ENCODE assay signal across 17 cellular contexts in the genomic region with DNA sequence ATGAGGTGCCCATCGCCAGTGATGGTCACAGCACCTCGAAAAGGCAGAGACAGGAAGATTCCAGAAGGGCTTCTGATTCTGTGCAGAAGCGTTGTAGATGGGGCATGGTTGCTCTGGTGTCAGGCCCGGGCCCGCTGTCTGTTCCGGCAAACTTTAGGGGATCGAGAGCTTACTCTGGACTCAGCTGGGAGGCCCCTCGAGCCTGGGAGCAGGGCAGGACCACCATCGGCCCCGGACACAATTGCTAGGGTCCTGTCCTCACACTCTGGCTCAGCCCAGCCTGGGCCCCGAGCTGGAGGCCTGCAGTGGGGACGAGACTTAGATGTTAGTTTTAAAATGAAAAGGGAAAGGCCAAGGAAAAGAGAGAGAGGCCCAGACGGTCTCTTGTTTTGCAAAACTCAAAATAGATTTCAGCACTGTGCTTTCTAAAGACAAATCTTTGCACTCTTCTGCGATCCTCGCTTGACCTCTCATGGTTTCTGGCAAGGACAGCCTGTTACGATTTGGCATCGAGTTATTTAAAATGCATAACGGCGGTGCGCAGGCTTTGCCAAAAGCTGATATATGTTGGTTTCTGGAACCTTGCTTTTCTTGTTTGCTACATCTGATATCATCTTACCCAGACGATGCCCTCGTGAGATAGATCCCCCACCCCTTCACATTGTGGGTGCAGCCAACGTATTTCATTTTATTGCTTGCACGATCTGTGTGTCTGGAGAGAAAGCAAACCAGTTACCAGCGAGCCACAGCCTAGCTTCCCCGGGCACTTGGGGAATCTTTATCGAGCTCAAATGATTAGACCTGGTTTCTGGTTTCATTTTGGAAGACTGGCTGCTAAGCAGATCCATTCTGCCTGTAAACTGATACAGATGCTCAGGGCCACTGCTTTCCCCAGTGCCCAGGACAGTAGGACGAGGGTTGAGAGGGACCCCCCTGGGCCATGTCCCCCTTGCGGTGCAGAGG. TPM values are rescaled to one million over a fixed set of nuclear protein-coding genes. Genes with fewer than 3 reads are reported as not detected.
DNase-seq lines count a peak whose midpoint lies in the region; FAIRE-seq and TF ChIP-seq lines count a peak whose summit lies in the region.
"Had no signal": no experiment of that assay in that cellular context is flagged by ENCODE, and none has a peak within 500 bp of the region (broad histone marks: within the 10 kb centered on the region; RNA-seq: fewer than 3 reads in every experiment).

No MANE protein-coding gene starts in this region.

- WGBS in tibial nerve, 2 donors: 34 to 40% methylated on average over 25 to 29 of the region's 29 CpGs

- no peak for TF ChIP-seq EP300 in neural cell (conservative IDR thresholded peaks at IDR 0.05; ENCODE audit: poor library complexity, severe bottlenecking)
- TF ChIP-seq EP300 in tibial nerve (IDR thresholded peaks at IDR 0.05): no peak

- H3K9ac ChIP-seq in astrocyte (ENCODE audit: low read length) (peak overlapping the region; percentile 18), neural cell (ENCODE audit: low read length) (peak overlapping the region; percentile 2)
- H3K9ac ChIP-seq: BLaER1 treated with 17β-estradiol and CSF1 and Interleukin-3, amounts not matched to agents 10 nM and 100 nM had no signal

- TF ChIP-seq CTCF in astrocyte (IDR thresholded peaks at IDR 0.05; ENCODE audit: insufficient read depth, low read depth, low read length): no peak
- TF ChIP-seq CTCF in fibroblast of the aortic adventitia (IDR thresholded peaks at IDR 0.05; ENCODE audit: insufficient read depth, low read length): no peak
- TF ChIP-seq CTCF in neural cell (IDR thresholded peaks at IDR 0.05; ENCODE audit: poor library complexity, severe bottlenecking): no peak
- TF ChIP-seq CTCF in tibial nerve (IDR thresholded peaks at IDR 0.05): no peak
- no peak for TF ChIP-seq CTCF in foreskin fibroblast (IDR thresholded peaks at IDR 0.05; ENCODE audit: low read depth, low read length)

- H3K79me2 ChIP-seq in astrocyte (ENCODE audit: insufficient read depth, low read length): peaks cover 28% of the 10 kb centered on the region
- H3K79me2 ChIP-seq in neural cell (replicated peaks; ENCODE audit: insufficient read depth, low read length): peaks cover 50% of the 10 kb centered on the region

- TF ChIP-seq RAD21 in neural cell (conservative IDR thresholded peaks at IDR 0.05): no peak

- H3K27me3 ChIP-seq in astrocyte (ENCODE audit: insufficient read depth, low read length) (no peaks in the 10 kb centered on the region), neural cell (ENCODE audit: insufficient read depth, low read depth, low read length) (no peaks in the 10 kb centered on the region), tibial nerve (no peaks in the 10 kb centered on the region)
- H3K27me3 ChIP-seq: neutrophil had no signal

- intact Hi-C loops in activated CD4-positive, alpha-beta memory T cell treated with anti-CD3 and anti-CD28 coated beads for 36 hours (cut with micrococcal nuclease): no loop called here

- H3K36me3 Mint-ChIP-seq in astrocyte (ENCODE audit: low read depth, unreplicated experiment): no peaks in the 10 kb centered on the region
- H3K36me3 Mint-ChIP-seq in activated CD4-positive, alpha-beta memory T cell treated with anti-CD3 and anti-CD28 coated beads for 36 hours: no peaks in the 10 kb centered on the region

- no peaks in the 10 kb centered on the region for H3K9me3 Mint-ChIP-seq in astrocyte (ENCODE audit: unreplicated experiment)
- no peaks in the 10 kb centered on the region for H3K9me3 Mint-ChIP-seq in activated CD4-positive, alpha-beta memory T cell treated with anti-CD3 and anti-CD28 coated beads for 36 hours

- no peak overlapping the region for H3K27ac Mint-ChIP-seq in astrocyte (ENCODE audit: unreplicated experiment)
- H3K27ac Mint-ChIP-seq in activated CD4-positive, alpha-beta memory T cell treated with anti-CD3 and anti-CD28 coated beads for 36 hours: no peak overlapping the region

- no peak overlapping the region for H3K4me3 ChIP-seq in astrocyte (ENCODE audit: insufficient read depth, low read depth, low read length)
- no peak overlapping the region for H3K4me3 ChIP-seq in fibroblast of the aortic adventitia (ENCODE audit: low read depth, low read length)
- H3K4me3 ChIP-seq in neural cell (ENCODE audit: low read length): no peak overlapping the region
- peak overlapping the region in 2 of 4 donors; percentile 2 to 8 for H3K4me3 ChIP-seq in tibial nerve
- no peak overlapping the region for H3K4me3 ChIP-seq in foreskin fibroblast (ENCODE audit: low read depth in 1 of 2, low read length in 2 of 2)
- H3K4me3 ChIP-seq: BLaER1 treated with 17β-estradiol and CSF1 and Interleukin-3, amounts not matched to agents 10 nM and 100 nM; SJCRH30 had no signal

- no peak overlapping the region for H3K4me3 Mint-ChIP-seq in astrocyte (ENCODE audit: unreplicated experiment)
- no peak overlapping the region for H3K4me3 Mint-ChIP-seq in activated CD4-positive, alpha-beta memory T cell treated with anti-CD3 and anti-CD28 coated beads for 36 hours

- no peak overlapping the region for H3K27ac ChIP-seq in astrocyte (ENCODE audit: low read depth, low read length)
- H3K27ac ChIP-seq in neural cell (ENCODE audit: low read length): no peak overlapping the region
- peak overlapping the region; percentile 58 to 94 (median 87) for H3K27ac ChIP-seq in tibial nerve
- H3K27ac ChIP-seq: BLaER1 treated with 17β-estradiol and CSF1 and Interleukin-3, amounts not matched to agents 10 nM and 100 nM; neutrophil; SJCRH30 had no signal

- POLR2A ChIA-PET in activated CD4-positive, alpha-beta memory T cell treated with anti-CD3 and anti-CD28 coated beads for 36 hours (lab: Charles Lee): no interaction called here

- FAIRE-seq in astrocyte (lab: Jason Lieb, UNC) (no peak), RCC 7860 (lab: Jason Lieb, UNC) (no peak)
- FAIRE-seq: GM19239, kidney had no signal

- H3K4me1 ChIP-seq in astrocyte (ENCODE audit: insufficient read depth, low read length) (peaks cover 11% of the 10 kb centered on the region), tibial nerve (peaks cover 0 to 99% (median 45%) of the 10 kb centered on the region in 4 donors)
- H3K4me1 ChIP-seq: SJCRH30 had no signal

- H3F3A ChIP-seq in neural cell (ENCODE audit: insufficient read depth, low read length, poor library complexity, severe bottlenecking): no peaks in the 10 kb centered on the region

- H3K9me2 ChIP-seq in neural cell (ENCODE audit: insufficient read depth, low read length): no peaks in the 10 kb centered on the region

- H3K9me3 ChIP-seq in astrocyte (ENCODE audit: insufficient read depth, low read depth, low read length) (no peaks in the 10 kb centered on the region), neural cell (ENCODE audit: low read length) (no peaks in the 10 kb centered on the region), tibial nerve (no peaks in the 10 kb centered on the region)
- H3K9me3 ChIP-seq: BLaER1 treated with 17β-estradiol and CSF1 and Interleukin-3, amounts not matched to agents 10 nM and 100 nM; neutrophil; SJCRH30 had no signal

- H3K4me2 ChIP-seq in astrocyte (ENCODE audit: low read length) (peak overlapping the region; percentile 62), neural cell (ENCODE audit: low read length) (no peak overlapping the region)
- H3K4me2 ChIP-seq: BLaER1 treated with 17β-estradiol and CSF1 and Interleukin-3, amounts not matched to agents 10 nM and 100 nM had no signal

- H3K36me3 ChIP-seq in astrocyte (ENCODE audit: insufficient read depth, low read length) (no peaks in the 10 kb centered on the region), neural cell (ENCODE audit: insufficient read depth, low read length) (no peaks in the 10 kb centered on the region), tibial nerve (no peaks in the 10 kb centered on the region)
- H3K36me3 ChIP-seq: BLaER1 treated with 17β-estradiol and CSF1 and Interleukin-3, amounts not matched to agents 10 nM and 100 nM; neutrophil; SJCRH30 had no signal

- H3K4me1 Mint-ChIP-seq in astrocyte (ENCODE audit: low read depth, unreplicated experiment): no peaks in the 10 kb centered on the region
- no peaks in the 10 kb centered on the region for H3K4me1 Mint-ChIP-seq in activated CD4-positive, alpha-beta memory T cell treated with anti-CD3 and anti-CD28 coated beads for 36 hours (ENCODE audit: low read depth)

- H2AFZ ChIP-seq in astrocyte (ENCODE audit: low read depth, low read length) (no peak overlapping the region), neural cell (ENCODE audit: low read depth, low read length) (no peak overlapping the region)

- DNase-seq in astrocyte (ENCODE audit: low read depth) (no peak), fibroblast of the aortic adventitia (ENCODE audit: low read depth) (peak; percentile 59), tibial nerve (ENCODE audit: low spot score in 2 of 2) (no peak), RCC 7860 (ENCODE audit: low spot score) (no peak), foreskin fibroblast (no peak)
- DNase-seq in activated CD4-positive, alpha-beta memory T cell treated with anti-CD3 and anti-CD28 coated beads for 36 hours: no peak
- DNase-seq: activated naive CD4-positive, alpha-beta T cell treated with anti-CD3 and anti-CD28 coated beads, Interleukin-2, amount 50 U/mL, for 16 hours; KG1; kidney; NCI-H187 treated with DMSO at 0.1 percent for 48 hours; NK-92 treated with Interleukin-12 subunit alpha and Interleukin-12 subunit beta, amount 100 ng/mL, for 24 hours; SJCRH30 had no signal

- CTCF ChIA-PET in activated CD4-positive, alpha-beta memory T cell treated with anti-CD3 and anti-CD28 coated beads for 36 hours (lab: Charles Lee): no interaction called here

- no peak for TF ChIP-seq POLR2A in tibial nerve (IDR thresholded peaks at IDR 0.05)

- H3K27me3 Mint-ChIP-seq in astrocyte (ENCODE audit: low read depth, unreplicated experiment): peaks cover 47% of the 10 kb centered on the region
- no peaks in the 10 kb centered on the region for H3K27me3 Mint-ChIP-seq in activated CD4-positive, alpha-beta memory T cell treated with anti-CD3 and anti-CD28 coated beads for 36 hours

- peaks cover 51% of the 10 kb centered on the region for H4K20me1 ChIP-seq in astrocyte (ENCODE audit: insufficient read depth, low read length)
- no peaks in the 10 kb centered on the region for H4K20me1 ChIP-seq in neural cell (ENCODE audit: insufficient read depth)

TF ChIP-seq in neural cell, 6 proteins besides CTCF, POLR2A, EP300 and RAD21 (continues in another document):
- no peak for TF ChIP-seq MXI1 (conservative IDR thresholded peaks at IDR 0.05; ENCODE audit: poor library complexity, severe bottlenecking)

RNA-seq across cellular contexts. Expression of a gene that starts 58.0 kb away (rescaled TPM):
- total RNA-seq in astrocyte: 0.43 and 1.5 TPM in 2 replicates
- total RNA-seq in fibroblast of the aortic adventitia (ENCODE audit: low replicate concordance): 0.98 and 11.3 TPM in 2 replicates
- polyA plus RNA-seq in neural cell: 0.16 and 0.21 TPM in 2 replicates
- 2.7 and 5.1 TPM in 2 replicates for polyA minus RNA-seq in neural cell
- total RNA-seq in tibial nerve: 10 to 100 TPM in 3 of 4 donors, 1 to 10 TPM in 1; 5.9 to 41.7 (median 11.2) TPM
- not detected for total RNA-seq in activated CD4-positive, alpha-beta memory T cell treated with anti-CD3 and anti-CD28 coated beads for 36 hours
- total RNA-seq: dermis microvascular lymphatic vessel endothelial cell had no signal

Comparison
In these comparisons a context has a peak if more than half of its experiments do, and no peak if none do; other contexts are left out.
1. H3K27ac ChIP-seq: peak in tibial nerve (4 of 4); none in astrocyte (single experiment) and neural cell (single experiment).